In the genomic region with DNA sequence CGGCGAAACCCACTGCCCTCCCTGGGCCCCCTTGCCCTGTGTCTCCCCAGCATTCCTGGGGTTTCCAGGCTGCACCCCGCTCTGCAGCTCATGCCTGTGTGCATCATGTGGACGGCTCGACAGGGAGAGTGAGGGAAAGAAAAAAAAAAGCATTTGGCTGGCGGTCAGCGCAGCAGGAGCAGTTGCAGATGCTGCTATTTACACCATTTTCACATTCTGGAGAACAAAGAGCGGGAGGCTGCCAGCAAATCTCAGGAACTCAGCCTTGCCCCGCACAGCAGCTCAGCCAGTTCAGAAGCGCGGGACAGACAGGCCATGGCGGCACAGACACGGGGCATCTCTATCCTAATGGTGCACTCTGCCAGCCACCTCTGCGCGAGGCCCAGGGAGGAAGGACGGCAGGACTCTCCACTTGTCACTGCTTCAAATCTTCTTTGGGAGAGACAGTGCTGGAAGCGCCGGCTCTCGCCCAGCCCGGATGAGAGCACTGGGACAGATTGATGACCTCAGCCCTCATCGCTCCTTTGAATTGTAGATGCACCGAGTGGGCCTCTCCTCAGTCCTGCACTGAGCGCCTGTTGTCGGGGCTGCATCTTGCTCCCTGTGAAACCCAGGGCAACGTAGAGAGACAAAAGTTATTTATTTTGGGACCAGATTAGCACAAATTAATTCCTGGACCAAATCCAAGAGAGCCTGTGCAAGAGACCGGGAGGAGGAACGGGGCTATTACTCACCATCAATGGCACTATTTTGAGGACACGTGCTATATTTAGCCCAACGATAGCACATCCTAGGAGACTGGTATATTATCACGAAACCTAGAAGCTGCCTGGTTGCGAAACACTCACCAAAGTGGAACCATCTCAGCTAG, we compare ENCODE assay signal across 10 cellular contexts.
DNase-seq lines count a peak whose midpoint lies in the region; ATAC-seq, FAIRE-seq and TF ChIP-seq lines count a peak whose summit lies in the region.
"Had no signal": no experiment of that assay in that cellular context is flagged by ENCODE, and none has a peak within 500 bp of the region (broad histone marks: within the 10 kb centered on the region; RNA-seq: fewer than 3 reads in every experiment).

No MANE protein-coding gene starts in this region.

- TF ChIP-seq CTCF in AG09309 (IDR thresholded peaks at IDR 0.05; ENCODE audit: control insufficient read depth, insufficient read depth, low read depth, low read length, missing control alignments) (no peak), neural progenitor cell (IDR thresholded peaks at IDR 0.05) (no peak)

- peak overlapping the region; percentile 19 for H3K4me2 ChIP-seq in neural progenitor cell

- peaks cover 3% of the 10 kb centered on the region for H3K9me3 Mint-ChIP-seq in neural progenitor cell

- ATAC-seq in HG03520 (IDR thresholded peaks at IDR 0.05; ENCODE audit: unreplicated experiment) (no peak), GM18907 (IDR thresholded peaks at IDR 0.05; ENCODE audit: unreplicated experiment) (no peak), left colon (no peak)

- H3K27me3 Mint-ChIP-seq in neural progenitor cell (ENCODE audit: insufficient read depth, low read depth): no peaks in the 10 kb centered on the region

- peak overlapping the region; percentile 94 for H2AFZ ChIP-seq in neural progenitor cell (replicated peaks)

- H3K4me3 ChIP-seq in AG09309 (ENCODE audit: control insufficient read depth, low read depth, low read length) (peak overlapping the region; percentile 34), neural progenitor cell (no peak overlapping the region)

- H3K36me3 Mint-ChIP-seq in neural progenitor cell: no peaks in the 10 kb centered on the region

- FAIRE-seq in frontal cortex (lab: Jason Lieb, UNC): no peak
- FAIRE-seq: endothelial cell of umbilical vein had no signal

- no peaks in the 10 kb centered on the region for H3K36me3 ChIP-seq in neural progenitor cell

- peak overlapping the region; percentile 83 for H3K27ac Mint-ChIP-seq in neural progenitor cell

- peaks cover 24% of the 10 kb centered on the region for H3K4me1 Mint-ChIP-seq in neural progenitor cell

- DNase-seq in AG09309 (ENCODE audit: low read depth) (no peak), NCI-H2227 treated with DMSO at 0.1 percent for 48 hours (lab: John Stamatoyannopoulos, UW) (peak; percentile 31), frontal cortex (ENCODE audit: low spot score in 2 of 2) (peak; percentile 17 to 50), neural progenitor cell (ENCODE audit: low spot score) (peak; percentile 65), NCI-H1930 (lab: John Stamatoyannopoulos, UW) (no peak), left colon (no peak)
- DNase-seq: NCI-H1694 treated with DMSO at 0.1 percent for 48 hours had no signal

- no peaks in the 10 kb centered on the region for H3F3A ChIP-seq in neural progenitor cell (ENCODE audit: low read depth)

- peak overlapping the region; percentile 39 for H3K4me3 Mint-ChIP-seq in neural progenitor cell

- peaks cover 11% of the 10 kb centered on the region for H3K4me1 ChIP-seq in neural progenitor cell

- H4K20me1 ChIP-seq in neural progenitor cell (ENCODE audit: low read depth): no peaks in the 10 kb centered on the region

- no peaks in the 10 kb centered on the region for H3K9me3 ChIP-seq in neural progenitor cell (ENCODE audit: low read depth)

- no peaks in the 10 kb centered on the region for H3K79me2 ChIP-seq in neural progenitor cell (ENCODE audit: low read depth)

- peaks cover 6% of the 10 kb centered on the region for H3K27me3 ChIP-seq in neural progenitor cell

- H3K9ac ChIP-seq in neural progenitor cell: no peak overlapping the region

- intact Hi-C loops in left colon (cut with DNase I, micrococcal nuclease): no loop called here

- H3K27ac ChIP-seq in neural progenitor cell: no peak overlapping the region

Comparison
In these comparisons a context has a peak if more than half of its experiments do, and no peak if none do; other contexts are left out.
1. DNase-seq: peak in NCI-H2227 treated with DMSO at 0.1 percent for 48 hours (single experiment), frontal cortex (2 of 2) and neural progenitor cell (single experiment); none in AG09309 (single experiment), NCI-H1930 (0 of 2) and left colon (0 of 2).